Comparison of ENCODE assay signal across 9 cellular contexts in the genomic region with DNA sequence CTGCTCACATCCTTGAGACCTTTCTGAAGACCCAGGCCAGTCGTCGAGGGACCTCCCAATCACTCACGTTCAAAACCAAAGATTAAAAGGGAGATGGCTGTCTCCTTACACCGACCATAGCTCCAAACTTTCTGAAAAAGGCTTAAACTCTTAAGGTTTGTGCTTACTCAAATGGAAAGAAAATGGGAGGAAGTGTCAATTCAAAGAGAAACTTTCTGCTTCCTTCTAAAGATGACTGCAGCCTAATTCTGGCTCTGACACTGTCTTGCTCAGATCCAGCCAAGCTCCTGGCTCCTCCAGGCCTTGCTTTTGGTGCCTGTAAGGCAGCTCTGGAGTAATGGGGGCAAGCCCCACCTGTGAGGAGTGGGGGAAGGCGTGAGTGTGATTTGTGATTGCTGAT.
A peak's percentile ranks its signal among the peaks of the same experiment; 100 is the strongest.
DNase-seq lines count a peak whose midpoint lies in the region; ATAC-seq, FAIRE-seq and TF ChIP-seq lines count a peak whose summit lies in the region.
"Had no signal": no experiment of that assay in that cellular context is flagged by ENCODE, and none has a peak within 500 bp of the region (broad histone marks: within the 10 kb centered on the region; RNA-seq: fewer than 3 reads in every experiment).

No MANE protein-coding gene starts in this region.

- no peak overlapping the region for H3K4me3 ChIP-seq in HAP-1

- in situ Hi-C loops in GM13977 (cut with MboI; ENCODE audit: low pct_unique_long_range_greater_than_20kb, low sequenced_read_pairs, unreplicated experiment) (loop anchor here (10.0 kb wide), 2 partner anchors 106 to 366 kb away; no protein-coding TSS in a partner anchor), HAP-1 (cut with MboI; ENCODE audit: low sequenced_read_pairs) (loop anchor here (10.0 to 25.0 kb wide), 3 partner anchors 223 to 598 kb away; a partner anchor contains a TSS)

- FAIRE-seq in H54 (lab: Jason Lieb, UNC) = no peak
- FAIRE-seq: G401.6 had no signal

- ATAC-seq in GM19438 (IDR thresholded peaks at IDR 0.05; ENCODE audit: low read depth, unreplicated experiment) (peak; percentile 37), HG03342 (IDR thresholded peaks at IDR 0.05; ENCODE audit: unreplicated experiment) (peak; percentile 54), HG03139 (IDR thresholded peaks at IDR 0.05; ENCODE audit: unreplicated experiment) (no peak)

- peak overlapping the region; percentile 84 for H3K27ac ChIP-seq in layer of hippocampus (ENCODE audit: low read depth, low read length)

- DNase-seq in GM13977 (ENCODE audit: low spot score) (peak; percentile 70), HAP-1 (ENCODE audit: low spot score in 2 of 2) (no peak), cortex of kidney (lab: John Stamatoyannopoulos, UW) (no peak), H54 (ENCODE audit: insufficient read length, low spot score) (no peak)

- H3K27me3 ChIP-seq in layer of hippocampus (ENCODE audit: control insufficient read depth, insufficient read depth, low read length) (no peaks in the 10 kb centered on the region), HAP-1 (ENCODE audit: low read depth) (no peaks in the 10 kb centered on the region)

- no peak for TF ChIP-seq POLR2A in H54 (IDR thresholded peaks at IDR 0.05; ENCODE audit: low read depth, low read length)

- no peaks in the 10 kb centered on the region for H3K36me3 ChIP-seq in HAP-1 (replicated peaks)

- TF ChIP-seq CTCF in GM13977 (IDR thresholded peaks at IDR 0.05; ENCODE audit: extremely low read depth, insufficient read depth, missing control alignments) = no peak

- no peaks in the 10 kb centered on the region for H3K9me3 ChIP-seq in HAP-1

- H3K4me1 ChIP-seq in HAP-1 = no peaks in the 10 kb centered on the region
